Comparison of ENCODE assay signal across 29 cellular contexts in the genomic region with DNA sequence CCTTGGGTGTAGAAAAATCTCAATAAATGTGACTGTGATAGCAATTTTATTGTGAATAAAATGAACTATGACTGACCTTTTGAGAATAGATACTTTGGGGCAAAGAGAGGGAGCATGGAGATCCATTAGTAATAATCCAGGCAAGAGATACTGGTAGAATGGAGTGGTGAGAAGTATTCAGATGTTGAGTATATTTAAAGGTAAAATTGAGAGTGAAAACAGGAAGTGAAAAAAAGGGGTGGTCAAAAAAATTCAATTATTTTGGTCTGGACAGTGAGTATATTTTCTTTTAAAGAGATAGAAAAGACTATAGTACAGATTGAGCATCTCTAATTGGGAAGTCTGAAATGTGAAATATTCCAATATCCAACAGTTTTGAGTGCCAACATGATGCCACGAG.
"Had no signal": no experiment of that assay in that cellular context is flagged by ENCODE, and none has a peak within 500 bp of the region (broad histone marks: within the 10 kb centered on the region; RNA-seq: fewer than 3 reads in every experiment).

No MANE protein-coding gene starts in this region.

- H3K27ac Mint-ChIP-seq: activated CD4-positive, alpha-beta memory T cell treated with anti-CD3 and anti-CD28 coated beads for 36 hours; activated naive CD4-positive, alpha-beta T cell treated with anti-CD3 and anti-CD28 coated beads, Interleukin-2, amount 50 U/mL, for 24 hours; activated naive CD8-positive, alpha-beta T cell treated with anti-CD3 and anti-CD28 coated beads, Interleukin-2, amount 50 U/mL, for 24 hours; activated T-cell treated with anti-CD3 and anti-CD28 coated beads, Interleukin-2, amount 50 U/mL, for 24 hours; activated T-helper 17 cell treated with anti-CD3 and anti-CD28 coated beads, Interleukin-2, amount 50 U/mL, for 72 hours; effector memory CD8-positive, alpha-beta T cell; natural killer cell treated with Interleukin-12 subunit alpha and Interleukin-12 subunit beta and Interleukin-15 and Interleukin-18, amount 100 ng/mL, for 72 hours; stimulated activated memory B cell treated with anti-CD40 and anti-IgM and Interleukin-4, amounts not matched to agents 10 μg/mL and 1 μg/mL and 100 μg/mL, for 72 hours had no signal

- H3K9me3 ChIP-seq: gastroesophageal sphincter, mucosa of descending colon, right atrium auricular region, stomach, thyroid gland, upper lobe of left lung had no signal

- H3K36me3 ChIP-seq: gastroesophageal sphincter, right atrium auricular region, stomach, thyroid gland, upper lobe of left lung had no signal

- FAIRE-seq: keratinocyte had no signal

- DNase-seq: activated CD4-positive, alpha-beta memory T cell treated with anti-CD3 and anti-CD28 coated beads for 36 hours; activated CD4-positive, alpha-beta T cell treated with anti-CD3 and anti-CD28 coated beads for 48 hours; activated CD4-positive, CD25-positive, alpha-beta regulatory T cell; activated CD8-positive, alpha-beta memory T cell treated with anti-CD3 and anti-CD28 coated beads, Interleukin-2, amount 50 U/mL, for 4 hours; activated gamma-delta T cell treated with Interleukin-2 at 50 U/mL for 16 hours; activated naive CD8-positive, alpha-beta T cell treated with anti-CD3 and anti-CD28 coated beads, Interleukin-2, amount 50 U/mL, for 24 hours; activated T-cell treated with anti-CD3 and anti-CD28 coated beads, Interleukin-2, amount 50 U/mL, for 24 hours; amygdala; caudate nucleus; cortex of kidney; effector memory CD8-positive, alpha-beta T cell; hippocampal formation; left cardiac atrium; left ventricle myocardium superior; mucosa of descending colon; stimulated activated CD4-positive, alpha-beta T cell treated with anti-CD3 and anti-CD28 coated beads, Interleukin-1b, Interleukin-23, amount 100 ng/mL, for 48 hours; stimulated activated CD4-positive, alpha-beta T cell treated with anti-CD3 and anti-CD28 coated beads, Interleukin-4, amount 100 ng/mL, for 4 hours; stimulated activated CD8-positive, alpha-beta memory T cell treated with anti-CD3 and anti-CD28 coated beads, Interleukin-4, amount 100 ng/mL, for 48 hours; stomach; thyroid gland; upper lobe of left lung had no signal

- H3K4me1 ChIP-seq: gastroesophageal sphincter, right atrium auricular region, stomach, thyroid gland, upper lobe of left lung had no signal

- H3K27ac ChIP-seq: gastroesophageal sphincter, right atrium auricular region, stomach, thyroid gland, upper lobe of left lung had no signal

- H3K27me3 ChIP-seq: gastroesophageal sphincter, right atrium auricular region, stomach, thyroid gland, upper lobe of left lung had no signal

- H3K4me1 Mint-ChIP-seq: activated naive CD4-positive, alpha-beta T cell treated with anti-CD3 and anti-CD28 coated beads, Interleukin-2, amount 50 U/mL, for 24 hours; activated naive CD8-positive, alpha-beta T cell treated with anti-CD3 and anti-CD28 coated beads, Interleukin-2, amount 50 U/mL, for 24 hours; activated T-helper 17 cell treated with anti-CD3 and anti-CD28 coated beads, Interleukin-2, amount 50 U/mL, for 72 hours; stimulated activated memory B cell treated with anti-CD40 and anti-IgM and Interleukin-4, amounts not matched to agents 10 μg/mL and 1 μg/mL and 100 μg/mL, for 72 hours had no signal

- H3K27me3 Mint-ChIP-seq: activated CD4-positive, alpha-beta memory T cell treated with anti-CD3 and anti-CD28 coated beads for 36 hours; activated naive CD4-positive, alpha-beta T cell treated with anti-CD3 and anti-CD28 coated beads, Interleukin-2, amount 50 U/mL, for 24 hours; activated naive CD8-positive, alpha-beta T cell treated with anti-CD3 and anti-CD28 coated beads, Interleukin-2, amount 50 U/mL, for 24 hours; activated T-cell treated with anti-CD3 and anti-CD28 coated beads, Interleukin-2, amount 50 U/mL, for 24 hours; activated T-helper 17 cell treated with anti-CD3 and anti-CD28 coated beads, Interleukin-2, amount 50 U/mL, for 72 hours; effector memory CD8-positive, alpha-beta T cell; natural killer cell treated with Interleukin-12 subunit alpha and Interleukin-12 subunit beta and Interleukin-15 and Interleukin-18, amount 100 ng/mL, for 72 hours; stimulated activated memory B cell treated with anti-CD40 and anti-IgM and Interleukin-4, amounts not matched to agents 10 μg/mL and 1 μg/mL and 100 μg/mL, for 72 hours had no signal

- H3K4me2 ChIP-seq: smooth muscle cell had no signal

- H3K4me3 Mint-ChIP-seq: activated CD4-positive, alpha-beta memory T cell treated with anti-CD3 and anti-CD28 coated beads for 36 hours; activated naive CD4-positive, alpha-beta T cell treated with anti-CD3 and anti-CD28 coated beads, Interleukin-2, amount 50 U/mL, for 24 hours; activated naive CD8-positive, alpha-beta T cell treated with anti-CD3 and anti-CD28 coated beads, Interleukin-2, amount 50 U/mL, for 24 hours; activated T-cell treated with anti-CD3 and anti-CD28 coated beads, Interleukin-2, amount 50 U/mL, for 24 hours; activated T-helper 17 cell treated with anti-CD3 and anti-CD28 coated beads, Interleukin-2, amount 50 U/mL, for 72 hours; effector memory CD8-positive, alpha-beta T cell; natural killer cell treated with Interleukin-12 subunit alpha and Interleukin-12 subunit beta and Interleukin-15 and Interleukin-18, amount 100 ng/mL, for 72 hours; stimulated activated memory B cell treated with anti-CD40 and anti-IgM and Interleukin-4, amounts not matched to agents 10 μg/mL and 1 μg/mL and 100 μg/mL, for 72 hours had no signal

- H3K4me3 ChIP-seq: gastroesophageal sphincter, mucosa of descending colon, right atrium auricular region, smooth muscle cell, stomach, thyroid gland, upper lobe of left lung had no signal

- H3K36me3 Mint-ChIP-seq: activated CD4-positive, alpha-beta memory T cell treated with anti-CD3 and anti-CD28 coated beads for 36 hours; activated naive CD4-positive, alpha-beta T cell treated with anti-CD3 and anti-CD28 coated beads, Interleukin-2, amount 50 U/mL, for 24 hours; stimulated activated memory B cell treated with anti-CD40 and anti-IgM and Interleukin-4, amounts not matched to agents 10 μg/mL and 1 μg/mL and 100 μg/mL, for 72 hours had no signal

- ATAC-seq: activated naive CD8-positive, alpha-beta T cell treated with anti-CD3 and anti-CD28 coated beads, Interleukin-2, amount 50 U/mL, for 24 hours; activated T-helper 17 cell treated with anti-CD3 and anti-CD28 coated beads, Interleukin-2, amount 50 U/mL, for 72 hours; effector memory CD8-positive, alpha-beta T cell; gastroesophageal sphincter; left cardiac atrium; left ventricle myocardium superior; mucosa of descending colon; natural killer cell treated with Interleukin-12 subunit alpha and Interleukin-12 subunit beta and Interleukin-15 and Interleukin-18, amount 100 ng/mL, for 72 hours; stimulated activated memory B cell treated with anti-CD40 and anti-IgM and Interleukin-4, amounts not matched to agents 10 μg/mL and 1 μg/mL and 100 μg/mL, for 72 hours had no signal
